ENCODE assay signal across 29 cellular contexts in genomic region chr12:122992386-122992785, GRCh38.
"Had no signal": no experiment of that assay in that cellular context is flagged by ENCODE, and none has a peak within 500 bp of the region (broad histone marks: within the 10 kb centered on the region; RNA-seq: fewer than 3 reads in every experiment).

No MANE protein-coding gene starts in this region.

- ATAC-seq: activated CD4-positive, CD25-positive, alpha-beta regulatory T cell treated with anti-CD3 and anti-CD28 coated beads, Interleukin-2, amount 50 U/mL, for 24 hours; effector memory CD8-positive, alpha-beta T cell; gastrocnemius medialis; mucosa of descending colon; natural killer cell treated with Interleukin-12 subunit alpha and Interleukin-12 subunit beta and Interleukin-15 and Interleukin-18, amount 100 ng/mL, for 72 hours; stimulated activated naive CD8-positive, alpha-beta T cell treated with anti-CD3 and anti-CD28 coated beads, Interleukin-15, amount 100 ng/mL, for 72 hours had no signal

- H3K4me1 ChIP-seq: ascending aorta, parathyroid adenoma, uterus had no signal

- H2AFZ ChIP-seq: parathyroid adenoma had no signal

- H3K9ac ChIP-seq: parathyroid adenoma had no signal

- H3K4me1 Mint-ChIP-seq: activated naive CD4-positive, alpha-beta T cell treated with anti-CD3 and anti-CD28 coated beads, Interleukin-2, amount 10 ng/mL, durations not matched to agents 7 days and 5 days; activated naive CD8-positive, alpha-beta T cell treated with anti-CD3 and anti-CD28 coated beads, Interleukin-2, amount 10 ng/mL, durations not matched to agents 7 days and 5 days; brain had no signal

- H3K27ac Mint-ChIP-seq: activated naive CD4-positive, alpha-beta T cell treated with anti-CD3 and anti-CD28 coated beads, Interleukin-2, amount 10 ng/mL, durations not matched to agents 7 days and 5 days; activated naive CD8-positive, alpha-beta T cell treated with anti-CD3 and anti-CD28 coated beads, Interleukin-2, amount 10 ng/mL, durations not matched to agents 7 days and 5 days; brain; effector memory CD8-positive, alpha-beta T cell; natural killer cell treated with Interleukin-12 subunit alpha and Interleukin-12 subunit beta and Interleukin-15 and Interleukin-18, amount 100 ng/mL, for 72 hours; type B pancreatic cell had no signal

- H3K36me3 ChIP-seq: cardiac muscle cell, uterus had no signal

- H3K4me3 ChIP-seq: ascending aorta, cardiac muscle cell, gastrocnemius medialis, left ventricle myocardium inferior, mucosa of descending colon, right atrium auricular region, uterus had no signal

- H3K9me3 ChIP-seq: ascending aorta, gastrocnemius medialis, left ventricle myocardium inferior, mucosa of descending colon, right atrium auricular region, uterus had no signal

- H3K27ac ChIP-seq: ascending aorta, cardiac muscle cell, gastrocnemius medialis, left ventricle myocardium inferior, parathyroid adenoma, right atrium auricular region, uterus, WERI-Rb-1 had no signal

- DNase-seq: activated CD4-positive, alpha-beta T cell treated with anti-CD3 and anti-CD28 coated beads for 48 hours; activated CD4-positive, alpha-beta T cell treated with anti-CD3 and anti-CD28 coated beads, Interleukin-2, amount 50 U/mL, for 48 hours; activated CD8-positive, alpha-beta memory T cell treated with anti-CD3 and anti-CD28 coated beads for 24 hours; activated effector memory CD4-positive, alpha-beta T cell treated with Interleukin-2 at 50 U/mL for 16 hours; activated naive CD4-positive, alpha-beta T cell treated with anti-CD3 and anti-CD28 coated beads, Interleukin-2, amount 10 ng/mL, durations not matched to agents 7 days and 5 days; activated naive CD8-positive, alpha-beta T cell treated with anti-CD3 and anti-CD28 coated beads, Interleukin-2, amount 10 ng/mL, durations not matched to agents 7 days and 5 days; cortex of kidney; effector memory CD8-positive, alpha-beta T cell; erythroblast; gastrocnemius medialis; glutamatergic neuron; hippocampal formation; kidney glomerular epithelial cell; left ventricle myocardium inferior; stimulated activated CD4-positive, alpha-beta T cell treated with anti-CD3 and anti-CD28 coated beads, Interleukin-4, amount 100 ng/mL, for 1 hour; stimulated activated naive CD8-positive, alpha-beta T cell treated with anti-CD3 and anti-CD28 coated beads, Interleukin-15, amount 100 ng/mL, for 72 hours; substantia nigra; T-helper 9 cell; uterus; WERI-Rb-1 had no signal

- H3K4me3 Mint-ChIP-seq: activated naive CD4-positive, alpha-beta T cell treated with anti-CD3 and anti-CD28 coated beads, Interleukin-2, amount 10 ng/mL, durations not matched to agents 7 days and 5 days; activated naive CD8-positive, alpha-beta T cell treated with anti-CD3 and anti-CD28 coated beads, Interleukin-2, amount 10 ng/mL, durations not matched to agents 7 days and 5 days; brain; effector memory CD8-positive, alpha-beta T cell; natural killer cell treated with Interleukin-12 subunit alpha and Interleukin-12 subunit beta and Interleukin-15 and Interleukin-18, amount 100 ng/mL, for 72 hours; stimulated activated naive CD8-positive, alpha-beta T cell treated with anti-CD3 and anti-CD28 coated beads, Interleukin-15, amount 100 ng/mL, for 72 hours; type B pancreatic cell had no signal

- H3K27me3 ChIP-seq: ascending aorta, cardiac muscle cell, gastrocnemius medialis, right atrium auricular region, uterus had no signal

- H3K36me3 Mint-ChIP-seq: activated naive CD8-positive, alpha-beta T cell treated with anti-CD3 and anti-CD28 coated beads, Interleukin-2, amount 10 ng/mL, durations not matched to agents 7 days and 5 days; brain; natural killer cell treated with Interleukin-12 subunit alpha and Interleukin-12 subunit beta and Interleukin-15 and Interleukin-18, amount 100 ng/mL, for 72 hours; type B pancreatic cell had no signal

- H3K27me3 Mint-ChIP-seq: activated naive CD4-positive, alpha-beta T cell treated with anti-CD3 and anti-CD28 coated beads, Interleukin-2, amount 10 ng/mL, durations not matched to agents 7 days and 5 days; activated naive CD8-positive, alpha-beta T cell treated with anti-CD3 and anti-CD28 coated beads, Interleukin-2, amount 10 ng/mL, durations not matched to agents 7 days and 5 days; brain; effector memory CD8-positive, alpha-beta T cell; natural killer cell treated with Interleukin-12 subunit alpha and Interleukin-12 subunit beta and Interleukin-15 and Interleukin-18, amount 100 ng/mL, for 72 hours; stimulated activated naive CD8-positive, alpha-beta T cell treated with anti-CD3 and anti-CD28 coated beads, Interleukin-15, amount 100 ng/mL, for 72 hours; type B pancreatic cell had no signal

- H3K9me3 Mint-ChIP-seq: activated naive CD4-positive, alpha-beta T cell treated with anti-CD3 and anti-CD28 coated beads, Interleukin-2, amount 10 ng/mL, durations not matched to agents 7 days and 5 days; activated naive CD8-positive, alpha-beta T cell treated with anti-CD3 and anti-CD28 coated beads, Interleukin-2, amount 10 ng/mL, durations not matched to agents 7 days and 5 days; brain; effector memory CD8-positive, alpha-beta T cell; natural killer cell treated with Interleukin-12 subunit alpha and Interleukin-12 subunit beta and Interleukin-15 and Interleukin-18, amount 100 ng/mL, for 72 hours; stimulated activated naive CD8-positive, alpha-beta T cell treated with anti-CD3 and anti-CD28 coated beads, Interleukin-15, amount 100 ng/mL, for 72 hours; type B pancreatic cell had no signal

- H3K79me2 ChIP-seq: parathyroid adenoma had no signal
